ENCODE assay signal across 12 cellular contexts in genomic region chr16:49986351-49987124, GRCh38. TPM values are rescaled to one million over a fixed set of nuclear protein-coding genes. Genes with fewer than 3 reads are reported as not detected.
DNase-seq lines count a peak whose midpoint lies in the region; ATAC-seq and TF ChIP-seq lines count a peak whose summit lies in the region.
"Had no signal": no experiment of that assay in that cellular context is flagged by ENCODE, and none has a peak within 500 bp of the region (broad histone marks: within the 10 kb centered on the region; RNA-seq: fewer than 3 reads in every experiment).

No MANE protein-coding gene starts in this region.

- no peak for ATAC-seq in HG03025 (IDR thresholded peaks at IDR 0.05; ENCODE audit: low FRiP score, unreplicated experiment)
- no peak for ATAC-seq in HG02870 (IDR thresholded peaks at IDR 0.05; ENCODE audit: unreplicated experiment)
- no peak for ATAC-seq in GM18511 (IDR thresholded peaks at IDR 0.05; ENCODE audit: unreplicated experiment)

- no peaks in the 10 kb centered on the region for H3K9me3 ChIP-seq in ascending aorta

- intact Hi-C loops in ascending aorta (cut with DNase I), result no loop called here

- TF ChIP-seq CTCF in AG10803 (conservative IDR thresholded peaks at IDR 0.05; ENCODE audit: low read length) (no peak), HFF-Myc (IDR thresholded peaks at IDR 0.05; ENCODE audit: low read depth, low read length, missing control alignments) (no peak), ascending aorta (IDR thresholded peaks at IDR 0.05) (no peak)

- DNase-seq in AG10803 (ENCODE audit: low read depth), result peak; percentile 59
- peak; percentile 22 for DNase-seq in HFF-Myc (ENCODE audit: extremely low read depth, low read depth)
- DNase-seq in ascending aorta (ENCODE audit: low spot score in 2 of 2), result no peak
- DNase-seq in iris pigment epithelial cell (ENCODE audit: low read depth), result peak; percentile 31
- no peak for DNase-seq in HK-2 (ENCODE audit: unreplicated experiment)
- DNase-seq: activated naive CD8-positive, alpha-beta T cell treated with anti-CD3 and anti-CD28 coated beads for 36 hours; erythroblast; NCI-H1105 treated with DMSO at 0.1 percent for 48 hours; SIG-M5 had no signal

- peak overlapping the region in 1 of 2 donors; percentile 53 for H3K27ac ChIP-seq in ascending aorta

- H3K4me3 ChIP-seq in AG10803 (ENCODE audit: low read length), result peak overlapping the region; percentile 12; the same call in 1 of the 2 replicates
- H3K4me3 ChIP-seq in HFF-Myc (replicated peaks; ENCODE audit: low read depth, low read length), result no peak overlapping the region
- peak overlapping the region; percentile 52 to 60 for H3K4me3 ChIP-seq in ascending aorta

- peaks cover 0 to 3% of the 10 kb centered on the region in 2 donors for H3K4me1 ChIP-seq in ascending aorta

- no peaks in the 10 kb centered on the region for H3K27me3 ChIP-seq in ascending aorta

- no peaks in the 10 kb centered on the region for H3K36me3 ChIP-seq in ascending aorta

RNA-seq across cellular contexts. Expression of gene CNEP1R1, which starts 38.5 kb away (rescaled TPM):
- total RNA-seq in ascending aorta, result 5.9 TPM

Comparison
In these comparisons a context has a peak if more than half of its experiments do, and no peak if none do; other contexts are left out.
1. DNase-seq: peak in AG10803 (single experiment), HFF-Myc (single experiment) and iris pigment epithelial cell (single experiment); none in ascending aorta (0 of 2) and HK-2 (single experiment).